Comparison of ENCODE assay signal across 8 cellular contexts in genomic region chr13:99312493-99312883, GRCh38.
DNase-seq lines count a peak whose midpoint lies in the region; ATAC-seq and TF ChIP-seq lines count a peak whose summit lies in the region.
"Had no signal": no experiment of that assay in that cellular context is flagged by ENCODE, and none has a peak within 500 bp of the region (broad histone marks: within the 10 kb centered on the region; RNA-seq: fewer than 3 reads in every experiment).

No MANE protein-coding gene starts in this region.

- ATAC-seq in GM21423 (IDR thresholded peaks at IDR 0.05; ENCODE audit: unreplicated experiment) (peak; percentile 39), HG03469 (IDR thresholded peaks at IDR 0.05; ENCODE audit: unreplicated experiment) (no peak), HG03097 (IDR thresholded peaks at IDR 0.05; ENCODE audit: low FRiP score, unreplicated experiment) (no peak)

- DNase-seq in SIG-M5 treated with dmso at 0.1 percent for 504 hours (lab: John Stamatoyannopoulos, UW; ENCODE audit: unreplicated experiment), result peak; percentile 100
- DNase-seq in fibroblast of mammary gland (ENCODE audit: low read depth), result peak; percentile 100
- DNase-seq in putamen (ENCODE audit: low spot score), result peak; percentile 70
- no peak for DNase-seq in DMS53 (lab: John Stamatoyannopoulos, UW)

- TF ChIP-seq CTCF in fibroblast of mammary gland (conservative IDR thresholded peaks at IDR 0.05; ENCODE audit: control insufficient read depth, insufficient read depth, low read depth, low read length), result no peak

- no peak overlapping the region for H3K4me3 ChIP-seq in fibroblast of mammary gland (ENCODE audit: control insufficient read depth, low read depth, low read length)
- H3K4me3 ChIP-seq: SJSA1 had no signal
